ENCODE assay signal across 13 cellular contexts in genomic region chrX:79367907-79368306, GRCh38. TPM values are rescaled to one million over a fixed set of nuclear protein-coding genes. Genes with fewer than 3 reads are reported as not detected.
DNase-seq lines count a peak whose midpoint lies in the region; ATAC-seq, FAIRE-seq and TF ChIP-seq lines count a peak whose summit lies in the region.
"Had no signal": no experiment of that assay in that cellular context is flagged by ENCODE, and none has a peak within 500 bp of the region (broad histone marks: within the 10 kb centered on the region; RNA-seq: fewer than 3 reads in every experiment).

No MANE protein-coding gene starts in this region.

- H3K27ac Mint-ChIP-seq in CD8-positive, alpha-beta memory T cell: peak overlapping the region; percentile 95 to 99 (median 98)
- H3K27ac Mint-ChIP-seq in natural killer cell treated with Interleukin-12 subunit alpha and Interleukin-12 subunit beta and Interleukin-15 and Interleukin-18, amount 100 ng/mL, for 72 hours: peak overlapping the region; percentile 79 to 93

- H3F3A ChIP-seq in smooth muscle cell (ENCODE audit: low read depth): no peaks in the 10 kb centered on the region

- no peak for FAIRE-seq in K562 (lab: Jason Lieb, UNC)
- FAIRE-seq: pancreas, RCC 7860 had no signal

- peak overlapping the region; percentile 90 for H3K4me3 ChIP-seq in CD8-positive, alpha-beta memory T cell (ENCODE audit: low read length)
- H3K4me3 ChIP-seq in KMS-11 (IDR thresholded peaks at IDR 0.05; ENCODE audit: insufficient read depth, low read depth, low read length): no peak overlapping the region
- peak overlapping the region; percentile 52; the same call in 1 of the 2 replicates for H3K4me3 ChIP-seq in K562
- no peak overlapping the region for H3K4me3 ChIP-seq in smooth muscle cell

- no peak for ATAC-seq in K562
- no peak for ATAC-seq in natural killer cell treated with Interleukin-12 subunit alpha and Interleukin-12 subunit beta and Interleukin-15 and Interleukin-18, amount 100 ng/mL, for 72 hours
- ATAC-seq: HCT116 had no signal

- TF ChIP-seq RAD21 in K562 (CRISPR knock-in tag; conservative IDR thresholded peaks at IDR 0.05 in 1 of 2, IDR thresholded peaks at IDR 0.05 in 1 of 2): no peak

- H4K20me1 ChIP-seq in KMS-11 (ENCODE audit: insufficient read depth): no peaks in the 10 kb centered on the region
- H4K20me1 ChIP-seq in K562 (replicated peaks; ENCODE audit: control insufficient read depth, insufficient read depth, low read length): no peaks in the 10 kb centered on the region
- H4K20me1 ChIP-seq in smooth muscle cell (ENCODE audit: low read depth): no peaks in the 10 kb centered on the region

- H3K9me3 Mint-ChIP-seq in CD8-positive, alpha-beta memory T cell: peaks cover 0 to 2% (median 0%) of the 10 kb centered on the region in 5 donors
- H3K9me3 Mint-ChIP-seq in natural killer cell treated with Interleukin-12 subunit alpha and Interleukin-12 subunit beta and Interleukin-15 and Interleukin-18, amount 100 ng/mL, for 72 hours: no peaks in the 10 kb centered on the region

- in situ Hi-C loops in K562 (cut with MboI): no loop called here

- H3K27me3 Mint-ChIP-seq in CD8-positive, alpha-beta memory T cell: peaks cover 0 to 12% of the 10 kb centered on the region in 2 donors
- peaks cover 0 to 10% of the 10 kb centered on the region in 2 donors for H3K27me3 Mint-ChIP-seq in natural killer cell treated with Interleukin-12 subunit alpha and Interleukin-12 subunit beta and Interleukin-15 and Interleukin-18, amount 100 ng/mL, for 72 hours

- DNase-seq in CD8-positive, alpha-beta memory T cell: peak in 1 of 5 donors; percentile 11
- DNase-seq in K562 (ENCODE audit: extremely low read depth in 1 of 4, low spot score in 3 of 4) (peak in 1 of 4 experiments; percentile 4), HuH-7 (ENCODE audit: low spot score) (no peak), NCI-H2196 (lab: John Stamatoyannopoulos, UW; ENCODE audit: unreplicated experiment) (no peak), smooth muscle cell (lab: John Stamatoyannopoulos, UW; ENCODE audit: unreplicated experiment) (no peak), GM03348 (ENCODE audit: low spot score) (no peak)
- DNase-seq in natural killer cell treated with Interleukin-12 subunit alpha and Interleukin-12 subunit beta and Interleukin-15 and Interleukin-18, amount 100 ng/mL, for 72 hours (ENCODE audit: low spot score): no peak
- DNase-seq: Karpas-422 had no signal

- H3K9me3 ChIP-seq in CD8-positive, alpha-beta memory T cell (ENCODE audit: low read length): no peaks in the 10 kb centered on the region
- H3K9me3 ChIP-seq in K562 (replicated peaks; ENCODE audit: control insufficient read depth, insufficient read depth, low read depth, low read length): no peaks in the 10 kb centered on the region
- no peaks in the 10 kb centered on the region for H3K9me3 ChIP-seq in smooth muscle cell (replicated peaks; ENCODE audit: low read depth)
- H3K9me3 ChIP-seq: pancreas had no signal

- CTCF ChIA-PET in CD8-positive, alpha-beta memory T cell (lab: Charles Lee): no interaction called here
- CTCF ChIA-PET in K562 (lab: Yijun Ruan, JAX; ENCODE audit: low intra/inter-chr PET ratio): no interaction called here

- intact Hi-C loops in K562 (cut with micrococcal nuclease): loop anchor here (5.0 kb wide), 1 partner anchor 44 kb away; no protein-coding TSS in a partner anchor

- peak overlapping the region; percentile 63; the same call in 1 of the 2 replicates for H3K9ac ChIP-seq in KMS-11
- peak overlapping the region in 1 of 2 experiments; percentile 61; a peak in 1 of 4 replicates for H3K9ac ChIP-seq in K562 (ENCODE audit: insufficient read depth in 1 of 2, low read depth in 2 of 2, low read length in 2 of 2)
- H3K9ac ChIP-seq in smooth muscle cell (ENCODE audit: low read depth): no peak overlapping the region

- no peaks in the 10 kb centered on the region for H3K9me1 ChIP-seq in K562 (ENCODE audit: control insufficient read depth, insufficient read depth, low read length)

- H3K4me1 ChIP-seq in CD8-positive, alpha-beta memory T cell (ENCODE audit: insufficient read depth, low read length): peaks cover 7% of the 10 kb centered on the region
- H3K4me1 ChIP-seq in KMS-11 (ENCODE audit: low read depth, poor library complexity, severe bottlenecking) (no peaks in the 10 kb centered on the region), K562 (replicated peaks in 1 of 2; ENCODE audit: control insufficient read depth in 2 of 2, insufficient read depth in 2 of 2, low read length in 2 of 2) (no peaks in the 10 kb centered on the region; a peak in 2 of 5 replicates), smooth muscle cell (ENCODE audit: low read depth) (no peaks in the 10 kb centered on the region)
- H3K4me1 ChIP-seq: pancreas had no signal

- H3K27me3 ChIP-seq in CD8-positive, alpha-beta memory T cell (ENCODE audit: insufficient read depth, low read length, poor library complexity, severe bottlenecking): no peaks in the 10 kb centered on the region
- H3K27me3 ChIP-seq in KMS-11 (ENCODE audit: insufficient read depth, low read depth): no peaks in the 10 kb centered on the region
- H3K27me3 ChIP-seq in K562 (ENCODE audit: control insufficient read depth in 2 of 2, insufficient read depth in 2 of 2, low read length in 2 of 2): no peaks in the 10 kb centered on the region
- H3K27me3 ChIP-seq in smooth muscle cell (ENCODE audit: low read depth): no peaks in the 10 kb centered on the region

- no peaks in the 10 kb centered on the region for H3K36me3 ChIP-seq in CD8-positive, alpha-beta memory T cell (ENCODE audit: insufficient read depth, low read length)
- H3K36me3 ChIP-seq in KMS-11 (ENCODE audit: insufficient read depth): no peaks in the 10 kb centered on the region
- peaks cover 1% of the 10 kb centered on the region; the same call in 2 of the 3 replicates for H3K36me3 ChIP-seq in K562 (ENCODE audit: control insufficient read depth, insufficient read depth, low read length)
- no peaks in the 10 kb centered on the region for H3K36me3 ChIP-seq in smooth muscle cell (ENCODE audit: low read depth)
- H3K36me3 ChIP-seq: pancreas had no signal

- H3K36me3 Mint-ChIP-seq in CD8-positive, alpha-beta memory T cell: peaks cover 0 to 20% (median 1%) of the 10 kb centered on the region in 3 donors
- H3K36me3 Mint-ChIP-seq in natural killer cell treated with Interleukin-12 subunit alpha and Interleukin-12 subunit beta and Interleukin-15 and Interleukin-18, amount 100 ng/mL, for 72 hours: peaks cover 4% of the 10 kb centered on the region

- POLR2A ChIA-PET in CD8-positive, alpha-beta memory T cell (lab: Charles Lee): interaction anchor here (0.6 to 0.7 kb wide), 2 partner anchors 43 to 479 kb away, joined by 3 to 5 read pairs; no protein-coding TSS in a partner anchor
- POLR2A ChIA-PET in K562 (lab: Yijun Ruan, JAX): interaction anchor here (1.2 kb wide), 1 partner anchor 42 kb away, joined by 3 read pairs; no protein-coding TSS in a partner anchor

- H2AFZ ChIP-seq in KMS-11 (ENCODE audit: low read depth): peak overlapping the region; percentile 74
- H2AFZ ChIP-seq in K562 (ENCODE audit: low read depth, low read length): peak overlapping the region; percentile 66
- no peak overlapping the region for H2AFZ ChIP-seq in smooth muscle cell (ENCODE audit: low read depth)

- BruUV-seq in K562 (replicated peaks; lab: Mats Ljungman, UMichigan): no TSS peak

- peaks cover 15 to 41% (median 30%) of the 10 kb centered on the region in 3 donors for H3K4me1 Mint-ChIP-seq in CD8-positive, alpha-beta memory T cell
- peaks cover 22 to 29% of the 10 kb centered on the region in 2 donors for H3K4me1 Mint-ChIP-seq in natural killer cell treated with Interleukin-12 subunit alpha and Interleukin-12 subunit beta and Interleukin-15 and Interleukin-18, amount 100 ng/mL, for 72 hours (ENCODE audit: low read depth in 2 of 2)

- 0% methylated on average over 2 of the region's 3 CpGs for WGBS in K562 (ENCODE audit: insufficient coverage, low coverage, missing lambda C conversion rate)
- WGBS in smooth muscle cell (ENCODE audit: low lambda C conversion rate): 43% methylated on average over 3 of the region's 3 CpGs

- H3K4me2 ChIP-seq in KMS-11: peak overlapping the region; percentile 57
- H3K4me2 ChIP-seq in K562 (ENCODE audit: insufficient read depth, low read length): peak overlapping the region; percentile 76
- no peak overlapping the region for H3K4me2 ChIP-seq in smooth muscle cell

- TF ChIP-seq POLR2A in K562 (conservative IDR thresholded peaks at IDR 0.05): no peak

- H3K27ac ChIP-seq in CD8-positive, alpha-beta memory T cell (ENCODE audit: low read depth, low read length): peak overlapping the region; percentile 75
- H3K27ac ChIP-seq in KMS-11 (peak overlapping the region; percentile 68), K562 (ENCODE audit: extremely low read depth, low read depth, low read length) (peak overlapping the region; percentile 78), smooth muscle cell (ENCODE audit: low read depth) (no peak overlapping the region)
- H3K27ac ChIP-seq: pancreas had no signal

- TF ChIP-seq CTCF in KMS-11 (conservative IDR thresholded peaks at IDR 0.05; ENCODE audit: low read depth, low read length) (no peak), K562 (IDR thresholded peaks at IDR 0.05 in 2 of 3, conservative IDR thresholded peaks at IDR 0.05 in 1 of 3; ENCODE audit: insufficient read depth in 2 of 3, low read depth in 1 of 3, low read length in 3 of 3) (no peak), smooth muscle cell (IDR thresholded peaks at IDR 0.05; ENCODE audit: borderline replicate concordance, insufficient read depth, poor library complexity, severe bottlenecking) (no peak)

- H3K79me2 ChIP-seq in KMS-11 (ENCODE audit: insufficient read depth, low read depth): peaks cover 38% of the 10 kb centered on the region; the same call in 1 of the 2 replicates
- peaks cover 33% of the 10 kb centered on the region for H3K79me2 ChIP-seq in K562 (ENCODE audit: control insufficient read depth, insufficient read depth, low read length)
- no peaks in the 10 kb centered on the region for H3K79me2 ChIP-seq in smooth muscle cell (ENCODE audit: low read depth)

- peak overlapping the region; percentile 96 to 99 (median 99) for H3K4me3 Mint-ChIP-seq in CD8-positive, alpha-beta memory T cell
- H3K4me3 Mint-ChIP-seq in natural killer cell treated with Interleukin-12 subunit alpha and Interleukin-12 subunit beta and Interleukin-15 and Interleukin-18, amount 100 ng/mL, for 72 hours: peak overlapping the region; percentile 94

- TF ChIP-seq EP300 in K562 (IDR thresholded peaks at IDR 0.05; ENCODE audit: low read length): no peak

RNA-seq across cellular contexts. Expression of gene ITM2A, which starts 0.8 kb away (rescaled TPM):
- total RNA-seq in CD8-positive, alpha-beta memory T cell: 100 to 1,000 TPM; 106 to 107 TPM
- 571 TPM for polyA plus RNA-seq in CD8-positive, alpha-beta memory T cell
- total RNA-seq in K562 (2011; cell fraction: chromatin; rRNA removed; ENCODE audit: low replicate concordance): 56.8 and 80.7 TPM in 2 replicates
- total RNA-seq in K562 (2011; cell fraction: nucleolus; rRNA removed): 85.7 and 111 TPM in 2 replicates
- 94.9 and 106 TPM in 2 replicates for total RNA-seq in K562 (2011; cell fraction: nucleoplasm; rRNA removed)
- total RNA-seq in K562 (2014; rRNA removed) (29.7 and 36.5 TPM in 2 replicates), K562 (2014; rRNA removed; fragmentation: Illumina TruSeq; extraction: Trizol) (49.5 and 56.3 TPM in 2 replicates), K562 (2015; rRNA removed; fragmentation: Illumina TruSeq; extraction: Trizol) (26.2 and 29.4 TPM in 2 replicates), K562 (2021) (57.4 and 58.9 TPM in 2 replicates), smooth muscle cell (1.5 and 7.0 TPM in 2 replicates)
- polyA plus RNA-seq in K562 (2011; rRNA removed) (56.8 and 106 TPM in 2 replicates), K562 (2014; fragmentation: Illumina TruSeq; extraction: Trizol) (62.0 and 63.4 TPM in 2 replicates), K562 (2014; fragmentation: Nextera tagmentation; extraction: Ambion mirVana) (100 to 1,000 TPM; 105 to 117 TPM), K562 (2014; rRNA removed) (47.4 and 61.7 TPM in 2 replicates), smooth muscle cell (1.0 and 1.9 TPM in 2 replicates)
- 43.2 and 51.6 TPM in 2 replicates for polyA plus RNA-seq in K562 (2011; cell fraction: cytosol; rRNA removed)
- 13.5 and 17.7 TPM in 2 replicates for polyA plus RNA-seq in K562 (2011; cell fraction: nucleus; rRNA removed)
- polyA plus RNA-seq in K562 (2012): 40.0 and 54.8 TPM in 2 replicates
- polyA minus RNA-seq in K562 (2011; rRNA and poly(A)+ RNA removed): 56.6 and 97.7 TPM in 2 replicates
- polyA minus RNA-seq in K562 (2011; cell fraction: cytosol; rRNA and poly(A)+ RNA removed): 32.8 and 66.3 TPM in 2 replicates
- polyA minus RNA-seq in K562 (2011; cell fraction: nucleus; rRNA and poly(A)+ RNA removed): 3.1 and 3.2 TPM in 2 replicates
- total RNA-seq in natural killer cell treated with Interleukin-12 subunit alpha and Interleukin-12 subunit beta and Interleukin-15 and Interleukin-18, amount 100 ng/mL, for 72 hours: 10 to 100 TPM; 37.0 to 51.6 TPM
- total RNA-seq: kidney epithelial cell had no signal

Comparison
In these comparisons a context has a peak if more than half of its experiments do, and no peak if none do; other contexts are left out.
1. H3K4me3 ChIP-seq: peak in CD8-positive, alpha-beta memory T cell (single experiment) and K562 (single experiment); none in KMS-11 (single experiment) and smooth muscle cell (single experiment).